In genomic region chr14:77133718-77134338, GRCh38 we compare ENCODE assay signal across 2 cellular contexts.
TF ChIP-seq lines count a peak whose summit lies in the region.

No MANE protein-coding gene starts in this region.

TF ChIP-seq in HCT116, 20 proteins besides CTCF, POLR2A, EP300 and RAD21:
- TF ChIP-seq SIN3A (IDR thresholded peaks at IDR 0.05; ENCODE audit: low read depth) (no peak), EZH2 (IDR thresholded peaks at IDR 0.05) (no peak)
- TF ChIP-seq, protein P1, sequence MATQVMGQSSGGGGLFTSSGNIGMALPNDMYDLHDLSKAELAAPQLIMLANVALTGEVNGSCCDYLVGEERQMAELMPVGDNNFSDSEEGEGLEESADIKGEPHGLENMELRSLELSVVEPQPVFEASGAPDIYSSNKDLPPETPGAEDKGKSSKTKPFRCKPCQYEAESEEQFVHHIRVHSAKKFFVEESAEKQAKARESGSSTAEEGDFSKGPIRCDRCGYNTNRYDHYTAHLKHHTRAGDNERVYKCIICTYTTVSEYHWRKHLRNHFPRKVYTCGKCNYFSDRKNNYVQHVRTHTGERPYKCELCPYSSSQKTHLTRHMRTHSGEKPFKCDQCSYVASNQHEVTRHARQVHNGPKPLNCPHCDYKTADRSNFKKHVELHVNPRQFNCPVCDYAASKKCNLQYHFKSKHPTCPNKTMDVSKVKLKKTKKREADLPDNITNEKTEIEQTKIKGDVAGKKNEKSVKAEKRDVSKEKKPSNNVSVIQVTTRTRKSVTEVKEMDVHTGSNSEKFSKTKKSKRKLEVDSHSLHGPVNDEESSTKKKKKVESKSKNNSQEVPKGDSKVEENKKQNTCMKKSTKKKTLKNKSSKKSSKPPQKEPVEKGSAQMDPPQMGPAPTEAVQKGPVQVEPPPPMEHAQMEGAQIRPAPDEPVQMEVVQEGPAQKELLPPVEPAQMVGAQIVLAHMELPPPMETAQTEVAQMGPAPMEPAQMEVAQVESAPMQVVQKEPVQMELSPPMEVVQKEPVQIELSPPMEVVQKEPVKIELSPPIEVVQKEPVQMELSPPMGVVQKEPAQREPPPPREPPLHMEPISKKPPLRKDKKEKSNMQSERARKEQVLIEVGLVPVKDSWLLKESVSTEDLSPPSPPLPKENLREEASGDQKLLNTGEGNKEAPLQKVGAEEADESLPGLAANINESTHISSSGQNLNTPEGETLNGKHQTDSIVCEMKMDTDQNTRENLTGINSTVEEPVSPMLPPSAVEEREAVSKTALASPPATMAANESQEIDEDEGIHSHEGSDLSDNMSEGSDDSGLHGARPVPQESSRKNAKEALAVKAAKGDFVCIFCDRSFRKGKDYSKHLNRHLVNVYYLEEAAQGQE (IDR thresholded peaks at IDR 0.05; ENCODE audit: low read depth) = peak; percentile 76

TF ChIP-seq in HepG2, 621 proteins besides CTCF, POLR2A, EP300 and RAD21 (continues in another document):
- TF ChIP-seq NRL (CRISPR knock-in tag; IDR thresholded peaks at IDR 0.05; ENCODE audit: borderline replicate concordance) = no peak
- 0 out of 2 replicates have a peak, but pooled peaks have one; percentile 27 for TF ChIP-seq PITX1 (CRISPR knock-in tag; IDR thresholded peaks at IDR 0.05)
- 0 out of 2 replicates have a peak, but pooled peaks have one; percentile 34 for TF ChIP-seq HINFP (CRISPR knock-in tag; IDR thresholded peaks at IDR 0.05; ENCODE audit: low read depth)
- TF ChIP-seq KLF15 (CRISPR knock-in tag; IDR thresholded peaks at IDR 0.05; ENCODE audit: borderline replicate concordance) = no peak
- no peak for TF ChIP-seq MED8 (CRISPR knock-in tag; IDR thresholded peaks at IDR 0.05; ENCODE audit: insufficient replicate concordance)
- TF ChIP-seq PRMT3 (CRISPR knock-in tag; IDR thresholded peaks at IDR 0.05; ENCODE audit: borderline replicate concordance, low read depth) = no peak
- TF ChIP-seq KDM2A (CRISPR knock-in tag; IDR thresholded peaks at IDR 0.05; ENCODE audit: borderline replicate concordance, low read depth) = peak; percentile 61; the same call in 1 of the 2 replicates
- TF ChIP-seq HNF1B (CRISPR knock-in tag; IDR thresholded peaks at IDR 0.05) = 0 out of 2 replicates have a peak, but pooled peaks have one; percentile 20
- no peak for TF ChIP-seq POLR2G (IDR thresholded peaks at IDR 0.05; ENCODE audit: low read depth, low read length)
- TF ChIP-seq ZSCAN9 (CRISPR knock-in tag; IDR thresholded peaks at IDR 0.05; ENCODE audit: borderline replicate concordance) = peak; percentile 94
- TF ChIP-seq ZNF296 (CRISPR knock-in tag; conservative IDR thresholded peaks at IDR 0.05) = no peak
- TF ChIP-seq, protein P2, sequence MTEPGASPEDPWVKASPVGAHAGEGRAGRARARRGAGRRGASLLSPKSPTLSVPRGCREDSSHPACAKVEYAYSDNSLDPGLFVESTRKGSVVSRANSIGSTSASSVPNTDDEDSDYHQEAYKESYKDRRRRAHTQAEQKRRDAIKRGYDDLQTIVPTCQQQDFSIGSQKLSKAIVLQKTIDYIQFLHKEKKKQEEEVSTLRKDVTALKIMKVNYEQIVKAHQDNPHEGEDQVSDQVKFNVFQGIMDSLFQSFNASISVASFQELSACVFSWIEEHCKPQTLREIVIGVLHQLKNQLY (CRISPR knock-in tag; IDR thresholded peaks at IDR 0.05) = 0 out of 2 replicates have a peak, but pooled peaks have one; percentile 28
- TF ChIP-seq TAF15 (IDR thresholded peaks at IDR 0.05; ENCODE audit: low read depth, low read length, poor library complexity, severe bottlenecking) = no peak
- TF ChIP-seq ZBTB39 (CRISPR knock-in tag; IDR thresholded peaks at IDR 0.05) = no peak
- no peak for TF ChIP-seq ZNF703 (CRISPR knock-in tag; IDR thresholded peaks at IDR 0.05; ENCODE audit: borderline replicate concordance)
- no peak for TF ChIP-seq NFIC (IDR thresholded peaks at IDR 0.05; ENCODE audit: low read length)
- TF ChIP-seq, protein P3, sequence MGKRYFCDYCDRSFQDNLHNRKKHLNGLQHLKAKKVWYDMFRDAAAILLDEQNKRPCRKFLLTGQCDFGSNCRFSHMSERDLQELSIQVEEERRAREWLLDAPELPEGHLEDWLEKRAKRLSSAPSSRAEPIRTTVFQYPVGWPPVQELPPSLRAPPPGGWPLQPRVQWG (CRISPR knock-in tag; IDR thresholded peaks at IDR 0.05; ENCODE audit: borderline replicate concordance, low read depth) = no peak
- peak; percentile 53; the same call in 1 of the 2 replicates for TF ChIP-seq MEF2D (CRISPR knock-in tag; IDR thresholded peaks at IDR 0.05)
- TF ChIP-seq NFYC (CRISPR knock-in tag; IDR thresholded peaks at IDR 0.05) = no peak
- TF ChIP-seq ZNF776 (CRISPR knock-in tag; IDR thresholded peaks at IDR 0.05) = no peak
- TF ChIP-seq NCOR1 (IDR thresholded peaks at IDR 0.05; ENCODE audit: borderline replicate concordance, low read length) = no peak
- no peak for TF ChIP-seq ZNF530 (CRISPR knock-in tag; IDR thresholded peaks at IDR 0.05; ENCODE audit: low read depth)
- TF ChIP-seq HMGA1 (CRISPR knock-in tag; conservative IDR thresholded peaks at IDR 0.05) = no peak
- no peak for TF ChIP-seq MTA1 (CRISPR knock-in tag; IDR thresholded peaks at IDR 0.05; ENCODE audit: borderline replicate concordance)
- TF ChIP-seq ZNF124 (CRISPR knock-in tag; IDR thresholded peaks at IDR 0.05) = peak; percentile 88; the same call in 1 of the 2 replicates
- peak; percentile 35; the same call in 1 of the 2 replicates for TF ChIP-seq MYPOP (CRISPR knock-in tag; IDR thresholded peaks at IDR 0.05)
- TF ChIP-seq U2AF1 (optimal IDR thresholded peaks at IDR 0.05; ENCODE audit: low read depth, low read length) = no peak
- peak; percentile 50; the same call in 1 of the 2 replicates for TF ChIP-seq THAP11 (CRISPR knock-in tag; IDR thresholded peaks at IDR 0.05)
- TF ChIP-seq, protein P4, sequence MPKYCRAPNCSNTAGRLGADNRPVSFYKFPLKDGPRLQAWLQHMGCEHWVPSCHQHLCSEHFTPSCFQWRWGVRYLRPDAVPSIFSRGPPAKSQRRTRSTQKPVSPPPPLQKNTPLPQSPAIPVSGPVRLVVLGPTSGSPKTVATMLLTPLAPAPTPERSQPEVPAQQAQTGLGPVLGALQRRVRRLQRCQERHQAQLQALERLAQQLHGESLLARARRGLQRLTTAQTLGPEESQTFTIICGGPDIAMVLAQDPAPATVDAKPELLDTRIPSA (CRISPR knock-in tag; IDR thresholded peaks at IDR 0.05; ENCODE audit: borderline replicate concordance) = no peak
- TF ChIP-seq, protein P5, sequence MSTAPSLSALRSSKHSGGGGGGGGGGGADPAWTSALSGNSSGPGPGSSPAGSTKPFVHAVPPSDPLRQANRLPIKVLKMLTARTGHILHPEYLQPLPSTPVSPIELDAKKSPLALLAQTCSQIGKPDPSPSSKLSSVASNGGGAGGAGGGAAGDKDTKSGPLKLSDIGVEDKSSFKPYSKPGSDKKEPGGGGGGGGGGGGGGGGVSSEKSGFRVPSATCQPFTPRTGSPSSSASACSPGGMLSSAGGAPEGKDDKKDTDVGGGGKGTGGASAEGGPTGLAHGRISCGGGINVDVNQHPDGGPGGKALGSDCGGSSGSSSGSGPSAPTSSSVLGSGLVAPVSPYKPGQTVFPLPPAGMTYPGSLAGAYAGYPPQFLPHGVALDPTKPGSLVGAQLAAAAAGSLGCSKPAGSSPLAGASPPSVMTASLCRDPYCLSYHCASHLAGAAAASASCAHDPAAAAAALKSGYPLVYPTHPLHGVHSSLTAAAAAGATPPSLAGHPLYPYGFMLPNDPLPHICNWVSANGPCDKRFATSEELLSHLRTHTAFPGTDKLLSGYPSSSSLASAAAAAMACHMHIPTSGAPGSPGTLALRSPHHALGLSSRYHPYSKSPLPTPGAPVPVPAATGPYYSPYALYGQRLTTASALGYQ (CRISPR knock-in tag; IDR thresholded peaks at IDR 0.05) = no peak
- TF ChIP-seq GPN1 (CRISPR knock-in tag; IDR thresholded peaks at IDR 0.05; ENCODE audit: borderline replicate concordance) = peak; percentile 61; the same call in 1 of the 2 replicates
- peak; percentile 82; the same call in 1 of the 2 replicates for TF ChIP-seq ZBTB49 (CRISPR knock-in tag; IDR thresholded peaks at IDR 0.05; ENCODE audit: borderline replicate concordance)
- TF ChIP-seq MIER2 (CRISPR knock-in tag; IDR thresholded peaks at IDR 0.05) = peak; percentile 99
- TF ChIP-seq GATAD1 (CRISPR knock-in tag; IDR thresholded peaks at IDR 0.05) = peak; percentile 54; the same call in 1 of the 2 replicates
- peak; percentile 75 for TF ChIP-seq HMGXB3 (CRISPR knock-in tag; IDR thresholded peaks at IDR 0.05; ENCODE audit: borderline replicate concordance)
- no peak for TF ChIP-seq HNF4A (CRISPR knock-in tag; IDR thresholded peaks at IDR 0.05)
